Comparison of ENCODE assay signal across 18 cellular contexts in the genomic region with DNA sequence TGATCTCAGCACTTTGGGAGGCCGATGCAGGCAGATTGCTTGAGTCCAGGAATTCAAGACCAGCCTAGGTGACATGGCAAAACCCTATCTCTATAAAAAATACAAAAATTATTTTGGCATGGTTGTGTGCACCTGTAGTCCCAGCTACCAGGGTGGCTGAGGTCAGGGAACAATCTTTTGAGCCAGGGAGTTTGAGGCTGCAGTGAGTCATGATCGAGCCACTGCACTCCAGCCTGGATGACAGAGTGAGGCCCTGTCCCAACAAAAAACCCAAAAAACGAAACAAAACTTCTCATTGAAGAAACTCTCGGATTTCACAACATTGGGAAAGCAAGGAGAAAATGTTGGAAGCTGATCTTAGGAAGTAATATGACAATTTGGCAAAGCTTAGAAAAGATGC.
"Had no signal": no experiment of that assay in that cellular context is flagged by ENCODE, and none has a peak within 500 bp of the region (broad histone marks: within the 10 kb centered on the region; RNA-seq: fewer than 3 reads in every experiment).

No MANE protein-coding gene starts in this region.

- H3K27ac ChIP-seq: gastrocnemius medialis, left lung, lower lobe of right lung, right atrium auricular region, suprapubic skin, thyroid gland had no signal

- H3K4me3 Mint-ChIP-seq: dendritic cell treated with granulocyte-macrophage colony-stimulating factor and Interleukin-4, amounts not matched to agents 40 ng/mL and 50 ng/mL, for 4 days; effector memory CD8-positive, alpha-beta T cell; memory B cell; mesothelial cell of epicardium; natural killer cell; neural crest cell; type B pancreatic cell had no signal

- H3K27me3 Mint-ChIP-seq: dendritic cell treated with granulocyte-macrophage colony-stimulating factor and Interleukin-4, amounts not matched to agents 40 ng/mL and 50 ng/mL, for 4 days; memory B cell; type B pancreatic cell had no signal

- H3K36me3 Mint-ChIP-seq: mesothelial cell of epicardium, natural killer cell, type B pancreatic cell had no signal

- H3K4me3 ChIP-seq: gastrocnemius medialis, left lung, lower lobe of right lung, right atrium auricular region, smooth muscle cell, suprapubic skin, thyroid gland had no signal

- H3K36me3 ChIP-seq: gastrocnemius medialis, left lung, lower lobe of right lung, right atrium auricular region, suprapubic skin, thyroid gland had no signal

- H3K4me1 ChIP-seq: gastrocnemius medialis, left lung, lower lobe of right lung, suprapubic skin, thyroid gland had no signal

- H3K27me3 ChIP-seq: gastrocnemius medialis, left lung, right atrium auricular region, suprapubic skin, thyroid gland had no signal

- H3K27ac Mint-ChIP-seq: dendritic cell treated with granulocyte-macrophage colony-stimulating factor and Interleukin-4, amounts not matched to agents 40 ng/mL and 50 ng/mL, for 4 days; effector memory CD8-positive, alpha-beta T cell; memory B cell; mesothelial cell of epicardium; natural killer cell; type B pancreatic cell had no signal

- H3K4me2 ChIP-seq: smooth muscle cell had no signal

- H3K9me3 ChIP-seq: gastrocnemius medialis, left lung, lower lobe of right lung, right atrium auricular region, suprapubic skin, thyroid gland had no signal

- ATAC-seq: effector memory CD8-positive, alpha-beta T cell; gastrocnemius medialis; left lung; lower lobe of right lung; natural killer cell had no signal

- H3K4me1 Mint-ChIP-seq: memory B cell, mesothelial cell of epicardium, natural killer cell, neural crest cell had no signal

- DNase-seq: effector memory CD8-positive, alpha-beta T cell; gastrocnemius medialis; islet precursor cell; left lung; lower lobe of right lung; natural killer cell; posterior cingulate gyrus; stimulated activated CD4-positive, alpha-beta T cell treated with anti-CD3 and anti-CD28 coated beads, Interleukin-2, amount 100 ng/mL, for 48 hours; stimulated activated naive CD4-positive, alpha-beta T cell treated with Interleukin-2 at 50 U/mL for 16 hours; thyroid gland had no signal
